ENCODE assay signal across 12 cellular contexts in the genomic region with DNA sequence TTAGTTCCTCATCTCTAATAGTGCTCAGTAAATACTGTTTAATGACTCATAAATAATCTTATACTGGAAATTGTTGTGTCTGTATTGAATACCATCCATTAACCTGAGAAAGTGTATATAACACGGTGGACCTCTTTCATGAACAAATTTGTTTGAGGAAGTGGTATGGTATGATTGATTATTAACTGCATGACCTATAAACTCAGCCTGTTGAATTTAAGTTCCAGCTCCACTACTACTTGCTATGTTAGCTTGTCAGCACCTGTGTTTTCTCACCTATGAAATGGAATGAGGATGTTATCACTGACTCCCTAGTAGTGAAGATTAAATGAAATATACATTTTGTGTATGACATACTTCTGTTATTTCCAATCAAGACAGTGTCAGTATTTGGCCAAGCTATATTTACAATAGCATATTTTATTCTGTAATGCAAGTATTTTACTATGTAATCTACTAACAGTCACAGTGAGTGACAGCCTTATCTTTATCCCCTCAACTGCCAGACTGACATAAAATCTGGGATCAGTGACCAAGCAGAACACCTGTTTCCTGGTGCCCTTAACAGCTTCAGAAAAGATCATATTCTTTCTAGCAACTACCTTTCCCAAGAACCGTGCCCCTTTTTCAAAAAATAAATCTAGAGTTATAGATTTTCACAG.
DNase-seq lines count a peak whose midpoint lies in the region; ATAC-seq and TF ChIP-seq lines count a peak whose summit lies in the region.
"Had no signal": no experiment of that assay in that cellular context is flagged by ENCODE, and none has a peak within 500 bp of the region (broad histone marks: within the 10 kb centered on the region; RNA-seq: fewer than 3 reads in every experiment).

No MANE protein-coding gene starts in this region.

- peak overlapping the region; percentile 62 for H3K27ac Mint-ChIP-seq in Calu3 (ENCODE audit: unreplicated experiment)
- peak overlapping the region in 1 of 2 donors; percentile 11 for H3K27ac Mint-ChIP-seq in effector memory CD8-positive, alpha-beta T cell

- intact Hi-C loops in Calu3 (cut with micrococcal nuclease; ENCODE audit: unreplicated experiment) = loop anchor here (2.0 kb wide), 2 partner anchors 14 to 76 kb away; a partner anchor contains a TSS

- H3K36me3 Mint-ChIP-seq in Calu3 (ENCODE audit: insufficient read depth, unreplicated experiment) = no peaks in the 10 kb centered on the region
- H3K36me3 Mint-ChIP-seq in effector memory CD8-positive, alpha-beta T cell (ENCODE audit: insufficient read depth) = no peaks in the 10 kb centered on the region

- H3K27me3 Mint-ChIP-seq in Calu3 (ENCODE audit: unreplicated experiment) = no peaks in the 10 kb centered on the region
- no peaks in the 10 kb centered on the region for H3K27me3 Mint-ChIP-seq in effector memory CD8-positive, alpha-beta T cell

- H3K4me1 Mint-ChIP-seq in Calu3 (ENCODE audit: low read depth, unreplicated experiment) = peaks cover 42% of the 10 kb centered on the region
- peaks cover 19 to 36% of the 10 kb centered on the region in 2 donors for H3K4me1 Mint-ChIP-seq in effector memory CD8-positive, alpha-beta T cell (ENCODE audit: low read depth in 2 of 2)

- H3K4me1 ChIP-seq in upper lobe of left lung = peaks cover 0 to 22% (median 13%) of the 10 kb centered on the region in 4 donors

- POLR2A ChIA-PET in HEK293T (lab: Yijun Ruan, JAX) = no interaction called here

- no peaks in the 10 kb centered on the region for H3K9me3 Mint-ChIP-seq in Calu3 (ENCODE audit: low read depth, unreplicated experiment)
- H3K9me3 Mint-ChIP-seq in effector memory CD8-positive, alpha-beta T cell = no peaks in the 10 kb centered on the region

- no peaks in the 10 kb centered on the region for H3K9me3 ChIP-seq in upper lobe of left lung

- H3K36me3 ChIP-seq in upper lobe of left lung = no peaks in the 10 kb centered on the region

- TF ChIP-seq EP300 in upper lobe of left lung (IDR thresholded peaks at IDR 0.05) = no peak

- DNase-seq in Calu3 (no peak), upper lobe of left lung (no peak), germinal center (ENCODE audit: low spot score) (no peak), HEK293T (ENCODE audit: extremely low spot score) (no peak)
- no peak for DNase-seq in effector memory CD8-positive, alpha-beta T cell
- no peak for DNase-seq in stimulated activated CD4-positive, alpha-beta T cell treated with anti-CD3 and anti-CD28 coated beads, Interleukin-15, amount 100 ng/mL, for 24 hours
- DNase-seq: effector CD8-positive, alpha-beta T cell; mesendoderm; right cardiac atrium had no signal

- H3K4me3 ChIP-seq in upper lobe of left lung = no peak overlapping the region

- H3K27me3 ChIP-seq in upper lobe of left lung = no peaks in the 10 kb centered on the region

- peak; percentile 70 for ATAC-seq in GM19452 (IDR thresholded peaks at IDR 0.05; ENCODE audit: unreplicated experiment)
- ATAC-seq in HG03460 (IDR thresholded peaks at IDR 0.05; ENCODE audit: unreplicated experiment) = peak; percentile 65
- no peak for ATAC-seq in effector memory CD8-positive, alpha-beta T cell (replicated peaks)
- no peak for ATAC-seq in upper lobe of left lung (ENCODE audit: low FRiP score in 2 of 2)
- ATAC-seq: Right ventricle myocardium inferior had no signal

- CTCF ChIA-PET in Calu3 (lab: Charles Lee) (interaction anchor here (0.6 to 2.3 kb wide), 5 partner anchors 17 to 205 kb away, joined by 3 to 12 read pairs (median 3); no protein-coding TSS in a partner anchor), HEK293T (lab: Yijun Ruan, JAX) (no interaction called here)

- TF ChIP-seq POLR2A in upper lobe of left lung (IDR thresholded peaks at IDR 0.05) = no peak

- peak overlapping the region in 2 of 4 donors; percentile 13 to 36 for H3K27ac ChIP-seq in upper lobe of left lung

- peak overlapping the region; percentile 17 for H3K4me3 Mint-ChIP-seq in Calu3 (ENCODE audit: low read depth, unreplicated experiment)
- peak overlapping the region; percentile 19 to 43 for H3K4me3 Mint-ChIP-seq in effector memory CD8-positive, alpha-beta T cell

- no TSS peak for BruUV-seq in Calu3 (replicated peaks; lab: Mats Ljungman, UMichigan)

- TF ChIP-seq CTCF in Calu3 (IDR thresholded peaks at IDR 0.05; ENCODE audit: unreplicated experiment) (no peak), upper lobe of left lung (IDR thresholded peaks at IDR 0.05) (no peak)

- 46 to 60% methylated on average over 2 of the region's 2 CpGs for WGBS in upper lobe of left lung, 2 donors

TF ChIP-seq in HEK293T, 16 proteins besides CTCF, POLR2A, EP300 and RAD21:
- TF ChIP-seq ARNT (IDR thresholded peaks at IDR 0.05) (no peak), LEF1 (IDR thresholded peaks at IDR 0.05; ENCODE audit: borderline replicate concordance) (no peak), HDGF (IDR thresholded peaks at IDR 0.05; ENCODE audit: borderline replicate concordance) (no peak), CTBP1 (IDR thresholded peaks at IDR 0.05; ENCODE audit: borderline replicate concordance) (no peak), SP1 (IDR thresholded peaks at IDR 0.05) (no peak), ZNF384 (IDR thresholded peaks at IDR 0.05) (no peak), ELF4 (IDR thresholded peaks at IDR 0.05) (no peak), FOXM1 (IDR thresholded peaks at IDR 0.05; ENCODE audit: borderline replicate concordance) (no peak), NFRKB (IDR thresholded peaks at IDR 0.05) (no peak), BHLHE40 (IDR thresholded peaks at IDR 0.05; ENCODE audit: borderline replicate concordance) (no peak)
- TF ChIP-seq, protein P1, sequence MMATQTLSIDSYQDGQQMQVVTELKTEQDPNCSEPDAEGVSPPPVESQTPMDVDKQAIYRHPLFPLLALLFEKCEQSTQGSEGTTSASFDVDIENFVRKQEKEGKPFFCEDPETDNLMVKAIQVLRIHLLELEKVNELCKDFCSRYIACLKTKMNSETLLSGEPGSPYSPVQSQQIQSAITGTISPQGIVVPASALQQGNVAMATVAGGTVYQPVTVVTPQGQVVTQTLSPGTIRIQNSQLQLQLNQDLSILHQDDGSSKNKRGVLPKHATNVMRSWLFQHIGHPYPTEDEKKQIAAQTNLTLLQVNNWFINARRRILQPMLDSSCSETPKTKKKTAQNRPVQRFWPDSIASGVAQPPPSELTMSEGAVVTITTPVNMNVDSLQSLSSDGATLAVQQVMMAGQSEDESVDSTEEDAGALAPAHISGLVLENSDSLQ (IDR thresholded peaks at IDR 0.05) = no peak

Comparison
In these comparisons a context has a peak if more than half of its experiments do, and no peak if none do; other contexts are left out.
1. ATAC-seq: peak in GM19452 (single experiment) and HG03460 (single experiment); none in effector memory CD8-positive, alpha-beta T cell (single experiment) and upper lobe of left lung (0 of 2).